In genomic region chr20:47260540-47261126, GRCh38 we compare ENCODE assay signal across 1 cellular context.
TF ChIP-seq lines count a peak whose summit lies in the region.

No MANE protein-coding gene starts in this region.

TF ChIP-seq in GM12878, 131 proteins besides CTCF, POLR2A, EP300 and RAD21:
- peak; percentile 91 for TF ChIP-seq BACH1 (IDR thresholded peaks at IDR 0.05; ENCODE audit: borderline replicate concordance)
- TF ChIP-seq ZNF24 (IDR thresholded peaks at IDR 0.05), result 0 out of 2 replicates have a peak, but pooled peaks have one; percentile 24
- TF ChIP-seq, protein P1, sequence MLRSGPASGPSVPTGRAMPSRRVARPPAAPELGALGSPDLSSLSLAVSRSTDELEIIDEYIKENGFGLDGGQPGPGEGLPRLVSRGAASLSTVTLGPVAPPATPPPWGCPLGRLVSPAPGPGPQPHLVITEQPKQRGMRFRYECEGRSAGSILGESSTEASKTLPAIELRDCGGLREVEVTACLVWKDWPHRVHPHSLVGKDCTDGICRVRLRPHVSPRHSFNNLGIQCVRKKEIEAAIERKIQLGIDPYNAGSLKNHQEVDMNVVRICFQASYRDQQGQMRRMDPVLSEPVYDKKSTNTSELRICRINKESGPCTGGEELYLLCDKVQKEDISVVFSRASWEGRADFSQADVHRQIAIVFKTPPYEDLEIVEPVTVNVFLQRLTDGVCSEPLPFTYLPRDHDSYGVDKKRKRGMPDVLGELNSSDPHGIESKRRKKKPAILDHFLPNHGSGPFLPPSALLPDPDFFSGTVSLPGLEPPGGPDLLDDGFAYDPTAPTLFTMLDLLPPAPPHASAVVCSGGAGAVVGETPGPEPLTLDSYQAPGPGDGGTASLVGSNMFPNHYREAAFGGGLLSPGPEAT (IDR thresholded peaks at IDR 0.05; ENCODE audit: low read depth), result peak; percentile 97
